Comparison of ENCODE assay signal across 22 cellular contexts in the genomic region with DNA sequence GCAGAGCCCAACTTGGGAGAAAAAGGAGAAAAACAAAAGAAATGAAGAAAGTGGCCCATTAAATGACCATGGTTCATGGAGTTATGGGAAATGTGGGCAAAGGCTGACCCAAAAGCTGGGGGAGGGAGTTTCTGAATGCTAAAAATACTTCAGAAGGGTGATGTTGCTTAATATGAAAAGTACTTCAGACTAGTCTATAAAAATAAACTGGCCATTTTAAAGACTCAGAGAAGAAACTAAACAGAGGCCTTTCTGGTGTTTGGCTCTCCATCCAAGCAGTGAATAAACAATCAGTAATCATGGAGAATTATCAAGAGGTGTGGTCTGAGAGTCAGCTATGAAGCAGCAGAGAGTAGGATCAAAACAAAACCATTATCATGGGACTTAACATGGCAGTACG.
A peak's percentile ranks its signal among the peaks of the same experiment; 100 is the strongest.
DNase-seq lines count a peak whose midpoint lies in the region; ATAC-seq and TF ChIP-seq lines count a peak whose summit lies in the region.
"Had no signal": no experiment of that assay in that cellular context is flagged by ENCODE, and none has a peak within 500 bp of the region (broad histone marks: within the 10 kb centered on the region; RNA-seq: fewer than 3 reads in every experiment).

No MANE protein-coding gene starts in this region.

- H2AFZ ChIP-seq in KMS-11 (ENCODE audit: low read depth), result no peak overlapping the region

- H3K9me3 Mint-ChIP-seq in chondrocyte (ENCODE audit: low read depth), result no peaks in the 10 kb centered on the region
- no peaks in the 10 kb centered on the region for H3K9me3 Mint-ChIP-seq in osteocyte (ENCODE audit: unreplicated experiment)
- H3K9me3 Mint-ChIP-seq in immature natural killer cell, result no peaks in the 10 kb centered on the region
- H3K9me3 Mint-ChIP-seq: CD14-positive monocyte had no signal

- H3K36me3 Mint-ChIP-seq in chondrocyte (ENCODE audit: low read depth) (no peaks in the 10 kb centered on the region), osteocyte (ENCODE audit: unreplicated experiment) (no peaks in the 10 kb centered on the region), immature natural killer cell (no peaks in the 10 kb centered on the region)
- H3K36me3 Mint-ChIP-seq: CD14-positive monocyte had no signal

- H3K36me3 ChIP-seq in KMS-11 (ENCODE audit: insufficient read depth) (no peaks in the 10 kb centered on the region), stomach (peaks cover 0 to 11% (median 3%) of the 10 kb centered on the region in 4 donors)
- H3K36me3 ChIP-seq: SJCRH30, WERI-Rb-1 had no signal

- H3K4me1 ChIP-seq in KMS-11 (ENCODE audit: low read depth, poor library complexity, severe bottlenecking), result peaks cover 11% of the 10 kb centered on the region
- peaks cover 0 to 11% (median 5%) of the 10 kb centered on the region in 4 donors for H3K4me1 ChIP-seq in stomach
- H3K4me1 ChIP-seq: SJCRH30 had no signal

- DNase-seq in chondrocyte (ENCODE audit: low spot score), result no peak
- no peak for DNase-seq in left ventricle myocardium superior
- no peak for DNase-seq in stomach
- no peak for DNase-seq in NCI-H2227 (lab: John Stamatoyannopoulos, UW; ENCODE audit: unreplicated experiment)
- no peak for DNase-seq in osteocyte (ENCODE audit: extremely low spot score, unreplicated experiment)
- no peak for DNase-seq in immature natural killer cell
- DNase-seq in NCI-H524 (lab: John Stamatoyannopoulos, UW), result no peak
- DNase-seq: ACHN; activated CD4-positive, alpha-beta T cell treated with anti-CD3 and anti-CD28 coated beads, Interleukin-2, amount 50 U/mL, for 4 hours; activated CD8-positive, alpha-beta memory T cell treated with anti-CD3 and anti-CD28 coated beads, Interleukin-2, amount 50 U/mL, for 48 hours; activated effector memory CD4-positive, alpha-beta T cell treated with anti-CD3 and anti-CD28 coated beads, Interleukin-2, amount 50 U/mL, for 16 hours; GDM1; NCI-H1694 treated with DMSO at 0.1 percent for 48 hours; NCI-H2227 treated with DMSO at 0.1 percent for 48 hours; PC-3; SJCRH30; stimulated activated CD4-positive, alpha-beta T cell treated with anti-CD3 and anti-CD28 coated beads, Interleukin-4, amount 100 ng/mL, for 1 hour; T-helper 17 cell; WERI-Rb-1 had no signal

- no peak overlapping the region for H3K9ac ChIP-seq in KMS-11

- H3K27me3 Mint-ChIP-seq in chondrocyte (ENCODE audit: low read depth) (no peaks in the 10 kb centered on the region), osteocyte (ENCODE audit: unreplicated experiment) (peaks cover 2% of the 10 kb centered on the region), immature natural killer cell (ENCODE audit: low read depth in 3 of 3) (peaks cover 1 to 10% (median 9%) of the 10 kb centered on the region in 3 donors)

- ATAC-seq in left ventricle myocardium superior, result peak; percentile 67
- ATAC-seq: left lobe of liver, PC-3, T-helper 17 cell had no signal

- TF ChIP-seq POLR2A in stomach (IDR thresholded peaks at IDR 0.05), result no peak

- intact Hi-C loops in left ventricle myocardium superior (cut with micrococcal nuclease) (no loop called here), stomach (cut with DNase I; ENCODE audit: low total_unique reads) (no loop called here)

- TF ChIP-seq EP300 in stomach (IDR thresholded peaks at IDR 0.05), result no peak

- H3K27ac ChIP-seq in KMS-11, result no peak overlapping the region
- peak overlapping the region in 4 of 5 donors; percentile 7 to 57 (median 50) for H3K27ac ChIP-seq in stomach
- H3K27ac ChIP-seq: SJCRH30, WERI-Rb-1 had no signal

- peak overlapping the region; percentile 6; the same call in 1 of the 2 replicates for H3K4me2 ChIP-seq in KMS-11

- H3K4me3 Mint-ChIP-seq in chondrocyte (ENCODE audit: unreplicated experiment), result no peak overlapping the region
- H3K4me3 Mint-ChIP-seq in osteocyte (ENCODE audit: unreplicated experiment), result no peak overlapping the region
- no peak overlapping the region for H3K4me3 Mint-ChIP-seq in immature natural killer cell
- H3K4me3 Mint-ChIP-seq: CD14-positive monocyte, T-helper 17 cell had no signal

- no peaks in the 10 kb centered on the region for H3K9me3 ChIP-seq in stomach
- H3K9me3 ChIP-seq: SJCRH30 had no signal

- no peaks in the 10 kb centered on the region for H3K79me2 ChIP-seq in KMS-11 (ENCODE audit: insufficient read depth, low read depth)

- H3K27ac Mint-ChIP-seq in chondrocyte (ENCODE audit: unreplicated experiment), result peak overlapping the region; percentile 27
- H3K27ac Mint-ChIP-seq in osteocyte (ENCODE audit: unreplicated experiment), result no peak overlapping the region
- no peak overlapping the region for H3K27ac Mint-ChIP-seq in immature natural killer cell
- H3K27ac Mint-ChIP-seq: T-helper 17 cell had no signal

- no peaks in the 10 kb centered on the region for H4K20me1 ChIP-seq in KMS-11 (ENCODE audit: insufficient read depth)

- no peaks in the 10 kb centered on the region for H3K27me3 ChIP-seq in KMS-11 (ENCODE audit: insufficient read depth, low read depth)
- no peaks in the 10 kb centered on the region for H3K27me3 ChIP-seq in stomach
- H3K27me3 ChIP-seq: SJCRH30 had no signal

- TF ChIP-seq CTCF in KMS-11 (conservative IDR thresholded peaks at IDR 0.05; ENCODE audit: low read depth, low read length), result no peak
- TF ChIP-seq CTCF in chondrocyte (IDR thresholded peaks at IDR 0.05), result no peak
- TF ChIP-seq CTCF in stomach (IDR thresholded peaks at IDR 0.05), result no peak
- no peak for TF ChIP-seq CTCF in osteocyte (IDR thresholded peaks at IDR 0.05)

- H3K4me1 Mint-ChIP-seq in chondrocyte (ENCODE audit: low read depth), result peaks cover 16% of the 10 kb centered on the region
- H3K4me1 Mint-ChIP-seq in osteocyte (ENCODE audit: unreplicated experiment), result peaks cover 5% of the 10 kb centered on the region
- peaks cover under 1 to 2% of the 10 kb centered on the region in 2 donors for H3K4me1 Mint-ChIP-seq in immature natural killer cell
- H3K4me1 Mint-ChIP-seq: T-helper 17 cell had no signal

- H3K4me3 ChIP-seq in KMS-11 (IDR thresholded peaks at IDR 0.05; ENCODE audit: insufficient read depth, low read depth, low read length) (no peak overlapping the region), stomach (no peak overlapping the region)
- H3K4me3 ChIP-seq: SJCRH30 had no signal

- WGBS in stomach, 5 donors, result 68 to 84% (median 77%) methylated on average over 1 of the region's 1 CpG
